ENCODE assay signal across 21 cellular contexts in genomic region chr14:93328546-93328945, GRCh38. TPM values are rescaled to one million over a fixed set of nuclear protein-coding genes. Genes with fewer than 3 reads are reported as not detected.
DNase-seq lines count a peak whose midpoint lies in the region; ATAC-seq, FAIRE-seq and TF ChIP-seq lines count a peak whose summit lies in the region.
"Had no signal": no experiment of that assay in that cellular context is flagged by ENCODE, and none has a peak within 500 bp of the region (broad histone marks: within the 10 kb centered on the region; RNA-seq: fewer than 3 reads in every experiment).

No MANE protein-coding gene starts in this region.

- H3K14ac ChIP-seq in mesenchymal stem cell (ENCODE audit: low read length in 2 of 2): no peak overlapping the region

- no peak overlapping the region for H2BK15ac ChIP-seq in mesenchymal stem cell (ENCODE audit: low read depth, poor library complexity, severe bottlenecking)

- H3K27ac Mint-ChIP-seq in progenitor cell of endocrine pancreas: no peak overlapping the region
- H3K27ac Mint-ChIP-seq: H9 had no signal

- BruUV-seq in HepG2 (replicated peaks; lab: Mats Ljungman, UMichigan): no TSS peak
- no TSS peak for BruUV-seq in GM12878 (replicated peaks; lab: Mats Ljungman, UMichigan)

- H3K4ac ChIP-seq in mesenchymal stem cell (ENCODE audit: low read depth in 1 of 2, low read length in 2 of 2): no peak overlapping the region

- 70% methylated on average over 6 of the region's 6 CpGs for WGBS in HepG2 (ENCODE audit: low lambda C conversion rate)
- WGBS in right lobe of liver (ENCODE audit: insufficient coverage, low coverage, low lambda C conversion rate, missing lambda C conversion rate): 86% methylated on average over 5 of the region's 6 CpGs
- 97% methylated on average over 6 of the region's 6 CpGs for WGBS in GM12878 (ENCODE audit: insufficient coverage, insufficient replicate concordance, low lambda C conversion rate, missing lambda C conversion rate)
- 97% methylated on average over 5 of the region's 6 CpGs for WGBS in mesenchymal stem cell

- no peak overlapping the region for H4K8ac ChIP-seq in mesenchymal stem cell (ENCODE audit: low read length)

- H3K4me1 Mint-ChIP-seq in progenitor cell of endocrine pancreas (ENCODE audit: low read depth): peaks cover 27% of the 10 kb centered on the region

- no peak for DNase-seq in HepG2 (ENCODE audit: low spot score)
- no peak for DNase-seq in right lobe of liver
- no peak for DNase-seq in GM12878 (ENCODE audit: low read depth, low spot score)
- DNase-seq in mesenchymal stem cell: no peak
- no peak for DNase-seq in sciatic nerve (ENCODE audit: low spot score)
- DNase-seq in HEK293T (ENCODE audit: extremely low spot score): no peak
- no peak for DNase-seq in D721Med (ENCODE audit: insufficient read length, low spot score)
- no peak for DNase-seq in progenitor cell of endocrine pancreas (ENCODE audit: low spot score, unreplicated experiment)
- DNase-seq: CD4-positive, alpha-beta memory T cell; DMS79 treated with DMSO at 0.1 percent for 48 hours; GF-D8; H9; IMR-90 had no signal

- CTCF ChIA-PET in HepG2 (lab: Yijun Ruan, JAX; ENCODE audit: low intra/inter-chr PET ratio, low total read pairs) (no interaction called here), GM12878 (lab: Yijun Ruan, JAX) (interaction anchor here (4.1 kb wide), 1 partner anchor 10 kb away, joined by 26 read pairs; no protein-coding TSS in a partner anchor), HEK293T (lab: Yijun Ruan, JAX) (no interaction called here)

- no peak overlapping the region for H2BK12ac ChIP-seq in mesenchymal stem cell (ENCODE audit: low read length in 2 of 2)

- no peak overlapping the region for H3K18ac ChIP-seq in mesenchymal stem cell (ENCODE audit: low read depth in 1 of 2, low read length in 2 of 2)

- FAIRE-seq in HepG2 (lab: Jason Lieb, UNC) (peak; percentile 76), GM12878 (lab: Jason Lieb, UNC) (no peak), D721Med (lab: Jason Lieb, UNC) (no peak)
- FAIRE-seq: H1 had no signal

- H4K20me1 ChIP-seq in HepG2 (ENCODE audit: insufficient read depth, low read length) (peaks cover 27% of the 10 kb centered on the region), GM12878 (ENCODE audit: control insufficient read depth, insufficient read depth) (0 out of 2 replicates have a peak, but pooled peaks cover 4% of the 10 kb centered on the region)

- peaks cover 55% of the 10 kb centered on the region for H3K4me1 ChIP-seq in HepG2 (ENCODE audit: insufficient read depth, low read length)
- peaks cover 0 to 27% (median 6%) of the 10 kb centered on the region in 4 donors for H3K4me1 ChIP-seq in right lobe of liver
- H3K4me1 ChIP-seq in GM12878 (ENCODE audit: control insufficient read depth, insufficient read depth, low read length): peaks cover 14% of the 10 kb centered on the region
- peaks cover 7% of the 10 kb centered on the region for H3K4me1 ChIP-seq in mesenchymal stem cell (ENCODE audit: control insufficient read depth, insufficient read depth, low read depth, low read length)

- in situ Hi-C loops in HepG2 (cut with HindIII; ENCODE audit: extremely low pct_ligation_motif_present, low pct_unique_long_range_greater_than_20kb): no loop called here
- in situ Hi-C loops in GM12878 (cut with MboI): no loop called here

- peak overlapping the region; percentile 61 for H2AK5ac ChIP-seq in mesenchymal stem cell (ENCODE audit: low read length, severe bottlenecking)

- SMC1A ChIA-PET in GM12878 (lab: Charles Lee; ENCODE audit: uncharacterized antibody, unreplicated experiment): interaction anchor here (1.0 kb wide), 1 partner anchor 8 kb away, joined by 3 read pairs; no protein-coding TSS in a partner anchor

- H3K9me3 Mint-ChIP-seq in progenitor cell of endocrine pancreas (ENCODE audit: low read depth): no peaks in the 10 kb centered on the region
- H3K9me3 Mint-ChIP-seq: CD14-positive monocyte, H9 had no signal

- RAD21 ChIA-PET in GM12878 (lab: Charles Lee; ENCODE audit: unreplicated experiment): interaction anchor here (1.6 kb wide), 1 partner anchor 9 kb away, joined by 5 read pairs; no protein-coding TSS in a partner anchor

- no peak overlapping the region for H4K91ac ChIP-seq in mesenchymal stem cell (ENCODE audit: low read length)

- H3K27me3 Mint-ChIP-seq in progenitor cell of endocrine pancreas: no peaks in the 10 kb centered on the region
- H3K27me3 Mint-ChIP-seq: CD4-positive, alpha-beta memory T cell had no signal

- no peaks in the 10 kb centered on the region; a peak in 1 of 5 replicates for H3K27me3 ChIP-seq in HepG2 (ENCODE audit: control insufficient read depth in 1 of 2, insufficient read depth in 2 of 2, low read length in 2 of 2)
- H3K27me3 ChIP-seq in right lobe of liver: no peaks in the 10 kb centered on the region
- no peaks in the 10 kb centered on the region for H3K27me3 ChIP-seq in GM12878 (replicated peaks in 1 of 2; ENCODE audit: control insufficient read depth in 2 of 2, insufficient read depth in 2 of 2, low read length in 1 of 2)
- no peaks in the 10 kb centered on the region for H3K27me3 ChIP-seq in mesenchymal stem cell (ENCODE audit: control insufficient read depth in 1 of 2, insufficient read depth in 1 of 2, low read length in 2 of 2)
- H3K27me3 ChIP-seq: BLaER1 had no signal

- TF ChIP-seq POLR2A in HepG2 (IDR thresholded peaks at IDR 0.05; ENCODE audit: insufficient read depth in 1 of 2, low read depth in 2 of 2, low read length in 2 of 2): no peak
- TF ChIP-seq POLR2A in right lobe of liver (IDR thresholded peaks at IDR 0.05): no peak
- TF ChIP-seq POLR2A in GM12878 (IDR thresholded peaks at IDR 0.05; ENCODE audit: low read depth, low read length): no peak

- peak overlapping the region in 1 of 3 experiments; percentile 79; a peak in 1 of 6 replicates for H3K4me3 ChIP-seq in HepG2 (replicated peaks in 1 of 3; ENCODE audit: insufficient read depth in 1 of 3, low read depth in 2 of 3, low read length in 3 of 3)
- no peak overlapping the region for H3K4me3 ChIP-seq in right lobe of liver
- H3K4me3 ChIP-seq in GM12878: no peak overlapping the region
- H3K4me3 ChIP-seq in mesenchymal stem cell (ENCODE audit: insufficient read depth in 1 of 2, low read depth in 1 of 2, low read length in 2 of 2): no peak overlapping the region
- H3K4me3 ChIP-seq: BLaER1 had no signal

- H3K36me3 ChIP-seq in HepG2 (replicated peaks in 1 of 2; ENCODE audit: control insufficient read depth in 1 of 2, insufficient read depth in 2 of 2, low read length in 2 of 2) (peaks cover 0 to 3% of the 10 kb centered on the region in 2 experiments; a peak in 2 of 5 replicates), right lobe of liver (no peaks in the 10 kb centered on the region), GM12878 (ENCODE audit: control insufficient read depth in 2 of 2, insufficient read depth in 2 of 2, low read length in 1 of 2) (no peaks in the 10 kb centered on the region; a peak in 1 of 4 replicates), mesenchymal stem cell (ENCODE audit: control insufficient read depth in 1 of 2, insufficient read depth in 2 of 2, low read depth in 1 of 2, low read length in 2 of 2) (peaks cover 6 to 7% of the 10 kb centered on the region in 2 experiments)

- H3K4me3 Mint-ChIP-seq in progenitor cell of endocrine pancreas (ENCODE audit: low read depth): no peak overlapping the region
- H3K4me3 Mint-ChIP-seq: CD14-positive monocyte, H9 had no signal

- TF ChIP-seq CTCF in HepG2 (CRISPR knock-in tag; IDR thresholded peaks at IDR 0.05) (no peak), right lobe of liver (IDR thresholded peaks at IDR 0.05) (no peak), GM12878 (IDR thresholded peaks at IDR 0.05 in 2 of 3, conservative IDR thresholded peaks at IDR 0.05 in 1 of 3; ENCODE audit: control insufficient read depth in 2 of 3, extremely low read depth in 1 of 3, insufficient read depth in 1 of 3, low read depth in 3 of 3, low read length in 3 of 3) (no peak), D721Med (IDR thresholded peaks at IDR 0.05; ENCODE audit: insufficient read depth, missing control alignments) (no peak), progenitor cell of endocrine pancreas (IDR thresholded peaks at IDR 0.05; ENCODE audit: unreplicated experiment) (no peak)

- POLR2A ChIA-PET in HepG2 (lab: Yijun Ruan, JAX): no interaction called here
- POLR2A ChIA-PET in GM12878 (lab: Charles Lee): interaction anchor here (1.2 kb wide), 1 partner anchor 10 kb away, joined by 5 read pairs; no protein-coding TSS in a partner anchor
- POLR2A ChIA-PET in HEK293T (lab: Yijun Ruan, JAX): no interaction called here

- H3K9ac ChIP-seq in HepG2 (ENCODE audit: insufficient read depth, low read depth, low read length) (no peak overlapping the region), GM12878 (ENCODE audit: control insufficient read depth, insufficient read depth, low read length) (no peak overlapping the region), mesenchymal stem cell (ENCODE audit: low read length) (no peak overlapping the region)
- H3K9ac ChIP-seq: BLaER1 had no signal

- H3K27ac ChIP-seq in HepG2 (ENCODE audit: extremely low read length, insufficient read depth, low read length) (peak overlapping the region; percentile 56), right lobe of liver (no peak overlapping the region), GM12878 (ENCODE audit: control insufficient read depth, insufficient read depth) (no peak overlapping the region), mesenchymal stem cell (ENCODE audit: low read length, poor library complexity, severe bottlenecking) (no peak overlapping the region)
- H3K27ac ChIP-seq: 22Rv1, BLaER1, HL-60 had no signal

- H3K4me2 ChIP-seq in HepG2 (ENCODE audit: low read depth, low read length) (peak overlapping the region; percentile 83), GM12878 (ENCODE audit: control insufficient read depth, insufficient read depth) (peak overlapping the region; percentile 46), mesenchymal stem cell (ENCODE audit: low read length, poor library complexity, severe bottlenecking) (no peak overlapping the region)
- H3K4me2 ChIP-seq: BLaER1 had no signal

- intact Hi-C loops in HepG2 (cut with micrococcal nuclease; ENCODE audit: unreplicated experiment) (no loop called here), right lobe of liver (cut with DNase I) (no loop called here), GM12878 (cut with micrococcal nuclease; ENCODE audit: unreplicated experiment) (no loop called here), sciatic nerve (cut with DNase I) (no loop called here)

- H3K36me3 Mint-ChIP-seq in progenitor cell of endocrine pancreas (ENCODE audit: insufficient read depth): peaks cover 4% of the 10 kb centered on the region

- TF ChIP-seq RAD21 in HepG2 (CRISPR knock-in tag; IDR thresholded peaks at IDR 0.05): no peak
- no peak for TF ChIP-seq RAD21 in GM12878 (IDR thresholded peaks at IDR 0.05; ENCODE audit: insufficient read depth, low read depth, low read length)

- H2BK120ac ChIP-seq in mesenchymal stem cell (ENCODE audit: low read depth, low read length): no peak overlapping the region

- no peak for ATAC-seq in HepG2
- no peak for ATAC-seq in right lobe of liver
- ATAC-seq in GM12878: no peak
- no peak for ATAC-seq in sciatic nerve

- no peaks in the 10 kb centered on the region for H3K79me1 ChIP-seq in mesenchymal stem cell (replicated peaks; ENCODE audit: low read length, poor library complexity, severe bottlenecking)

- peaks cover 87% of the 10 kb centered on the region for H3K79me2 ChIP-seq in HepG2 (ENCODE audit: insufficient read depth, low read length)
- peaks cover 92% of the 10 kb centered on the region for H3K79me2 ChIP-seq in GM12878 (ENCODE audit: control insufficient read depth, insufficient read depth, low read length)

- TF ChIP-seq EP300 in HepG2 (IDR thresholded peaks at IDR 0.05; ENCODE audit: low read depth in 2 of 2, low read length in 2 of 2) (no peak), HepG2 (CRISPR knock-in tag; IDR thresholded peaks at IDR 0.05; ENCODE audit: borderline replicate concordance) (no peak), GM12878 (IDR thresholded peaks at IDR 0.05; ENCODE audit: borderline replicate concordance in 1 of 2, control insufficient read depth in 1 of 2, low read depth in 2 of 2, low read length in 2 of 2) (no peak)

- H2BK5ac ChIP-seq in mesenchymal stem cell (ENCODE audit: low read depth, low read length, poor library complexity, severe bottlenecking): no peak overlapping the region

- H3K9me3 ChIP-seq in HepG2 (ENCODE audit: low read length): no peaks in the 10 kb centered on the region
- H3K9me3 ChIP-seq in right lobe of liver: no peaks in the 10 kb centered on the region
- no peaks in the 10 kb centered on the region; the same call in 2 of the 3 replicates for H3K9me3 ChIP-seq in GM12878 (replicated peaks; ENCODE audit: control insufficient read depth, insufficient read depth, low read length)
- no peaks in the 10 kb centered on the region for H3K9me3 ChIP-seq in mesenchymal stem cell (ENCODE audit: control insufficient read depth, low read length)

- H2AFZ ChIP-seq in HepG2 (ENCODE audit: low read length) (no peak overlapping the region), GM12878 (ENCODE audit: control insufficient read depth, low read depth, low read length) (no peak overlapping the region), mesenchymal stem cell (ENCODE audit: low read depth, low read length) (no peak overlapping the region)

- no peak overlapping the region for H3K23ac ChIP-seq in mesenchymal stem cell (ENCODE audit: low read length in 2 of 2)

RNA-seq across cellular contexts. Expression of gene BTBD7, which starts 4.3 kb away (rescaled TPM):
- total RNA-seq in HepG2 (2016; rRNA removed; fragmentation: Illumina TruSeq; extraction: Trizol) (15.2 and 19.9 TPM in 2 replicates), right lobe of liver (10 to 100 TPM in 4 of 6 experiments, 1 to 10 TPM in 2; 8.1 to 14.3 (median 11.0) TPM), GM12878 (2014; rRNA removed) (9.7 and 10.7 TPM in 2 replicates), GM12878 (2014; rRNA removed; fragmentation: Illumina TruSeq; extraction: Trizol) (11.5 and 12.6 TPM in 2 replicates), GM12878 (2021) (14.1 and 17.0 TPM in 2 replicates), sciatic nerve (40.7 TPM), progenitor cell of endocrine pancreas (56.8 and 65.5 TPM in 2 replicates)
- 25.9 and 26.4 TPM in 2 replicates for total RNA-seq in HepG2 (2016; cell fraction: cytosol; rRNA removed; fragmentation: Illumina TruSeq; extraction: Trizol; ENCODE audit: low read depth)
- total RNA-seq in HepG2 (2016; cell fraction: insoluble cytoplasmic fraction; rRNA removed; fragmentation: Illumina TruSeq; extraction: Trizol): 12.9 and 17.5 TPM in 2 replicates
- 21.6 and 25.2 TPM in 2 replicates for total RNA-seq in HepG2 (2016; cell fraction: membrane; rRNA removed; fragmentation: Illumina TruSeq; extraction: Trizol)
- total RNA-seq in HepG2 (2016; cell fraction: nucleus; rRNA removed; fragmentation: Illumina TruSeq; extraction: Trizol): 14.3 and 17.4 TPM in 2 replicates
- polyA plus RNA-seq in HepG2 (2011; rRNA removed) (9.7 and 11.6 TPM in 2 replicates), GM12878 (2011; rRNA removed) (14.6 and 16.5 TPM in 2 replicates), GM12878 (2014; fragmentation: Illumina TruSeq; extraction: Trizol) (12.7 and 14.3 TPM in 2 replicates), GM12878 (2014; fragmentation: Nextera tagmentation; extraction: Ambion mirVana) (1 to 10 TPM; 3.6 to 6.0 TPM), GM12878 (2014; rRNA removed) (8.8 and 9.4 TPM in 2 replicates), GM12878 (2016; fragmentation: Nextera tagmentation; extraction: Ambion mirVana) (1 to 10 TPM; 6.6 to 8.2 TPM)
- polyA plus RNA-seq in HepG2 (2011; cell fraction: cytosol; rRNA removed): 7.2 and 8.0 TPM in 2 replicates
- 7.6 and 8.4 TPM in 2 replicates for polyA plus RNA-seq in HepG2 (2011; cell fraction: nucleus; rRNA removed)
- polyA plus RNA-seq in HepG2 (2012): 8.0 and 8.5 TPM in 2 replicates
- 2.0 and 2.3 TPM in 2 replicates for polyA plus RNA-seq in HepG2 (2016; cell fraction: cytosol; fragmentation: Illumina TruSeq; extraction: Trizol; ENCODE audit: low read depth)
- 13.9 and 15.1 TPM in 2 replicates for polyA plus RNA-seq in HepG2 (2016; cell fraction: insoluble cytoplasmic fraction; fragmentation: Illumina TruSeq; extraction: Trizol; ENCODE audit: low read depth)
- 6.0 and 7.2 TPM in 2 replicates for polyA plus RNA-seq in HepG2 (2016; cell fraction: membrane; fragmentation: Illumina TruSeq; extraction: Trizol; ENCODE audit: low read depth)
- polyA plus RNA-seq in HepG2 (2016; cell fraction: nucleus; fragmentation: Illumina TruSeq; extraction: Trizol; ENCODE audit: insufficient read depth, low read depth): 19.2 and 19.5 TPM in 2 replicates
- polyA minus RNA-seq in HepG2 (2011; rRNA and poly(A)+ RNA removed; ENCODE audit: low replicate concordance): 28.3 and 39.7 TPM in 2 replicates
- 13.5 and 16.3 TPM in 2 replicates for polyA minus RNA-seq in HepG2 (2011; cell fraction: cytosol; rRNA and poly(A)+ RNA removed)
- 18.5 and 23.7 TPM in 2 replicates for polyA minus RNA-seq in HepG2 (2011; cell fraction: nucleus; rRNA and poly(A)+ RNA removed)
- total RNA-seq in GM12878 (2013; cell fraction: nucleolus; rRNA removed): 51.4 and 54.4 TPM in 2 replicates
- 5.0 TPM for polyA plus RNA-seq in GM12878 (2011; ENCODE audit: low read depth)
- polyA plus RNA-seq in GM12878 (2011; cell fraction: cytosol; rRNA removed): 12.7 and 13.0 TPM in 2 replicates
- polyA plus RNA-seq in GM12878 (2011; cell fraction: nucleus; rRNA removed): 11.9 and 13.7 TPM in 2 replicates
- 6.2 and 6.6 TPM in 2 replicates for polyA plus RNA-seq in GM12878 (2012)
- polyA minus RNA-seq in GM12878 (2011; rRNA and poly(A)+ RNA removed): 20.5 and 26.5 TPM in 2 replicates
- 5.6 and 10.2 TPM in 2 replicates for polyA minus RNA-seq in GM12878 (2011; cell fraction: cytosol; rRNA and poly(A)+ RNA removed)
- polyA minus RNA-seq in GM12878 (2011; cell fraction: nucleus; rRNA and poly(A)+ RNA removed): 7.5 and 13.9 TPM in 2 replicates
- polyA plus RNA-seq in mesenchymal stem cell (2013, experiment 1 of 2): 26.1 TPM
- polyA plus RNA-seq in mesenchymal stem cell (2013, experiment 2 of 2): 22.8 TPM

RNA-seq across cellular contexts. Expression of gene COX8C, which starts 18.4 kb away (rescaled TPM):
- total RNA-seq in HepG2 (2016; rRNA removed; fragmentation: Illumina TruSeq; extraction: Trizol) (not detected in 2 replicates), right lobe of liver (not detected), GM12878 (2014; rRNA removed) (not detected in 2 replicates), GM12878 (2014; rRNA removed; fragmentation: Illumina TruSeq; extraction: Trizol) (not detected in 2 replicates), GM12878 (2021) (not detected in 2 replicates), sciatic nerve (not detected), progenitor cell of endocrine pancreas (1.1 TPM in 1 of 2 replicates, not detected in the other)
- total RNA-seq in HepG2 (2016; cell fraction: cytosol; rRNA removed; fragmentation: Illumina TruSeq; extraction: Trizol; ENCODE audit: low read depth): not detected in 2 replicates
- total RNA-seq in HepG2 (2016; cell fraction: insoluble cytoplasmic fraction; rRNA removed; fragmentation: Illumina TruSeq; extraction: Trizol): not detected in 2 replicates
- total RNA-seq in HepG2 (2016; cell fraction: membrane; rRNA removed; fragmentation: Illumina TruSeq; extraction: Trizol): not detected in 2 replicates
- not detected in 2 replicates for total RNA-seq in HepG2 (2016; cell fraction: nucleus; rRNA removed; fragmentation: Illumina TruSeq; extraction: Trizol)
- polyA plus RNA-seq in HepG2 (2011; rRNA removed) (not detected in 2 replicates), GM12878 (2011; rRNA removed) (0.71 TPM in 1 of 2 replicates, not detected in the other), GM12878 (2014; fragmentation: Illumina TruSeq; extraction: Trizol) (not detected in 2 replicates), GM12878 (2014; fragmentation: Nextera tagmentation; extraction: Ambion mirVana) (under 1 TPM in 1 of 2 experiments, not detected in 1; 0.15 TPM), GM12878 (2014; rRNA removed) (0.20 TPM in 1 of 2 replicates, not detected in the other), GM12878 (2016; fragmentation: Nextera tagmentation; extraction: Ambion mirVana) (not detected)
- not detected in 2 replicates for polyA plus RNA-seq in HepG2 (2011; cell fraction: cytosol; rRNA removed)
- not detected in 2 replicates for polyA plus RNA-seq in HepG2 (2011; cell fraction: nucleus; rRNA removed)
- polyA plus RNA-seq in HepG2 (2012): not detected in 2 replicates
- polyA plus RNA-seq in HepG2 (2016; cell fraction: cytosol; fragmentation: Illumina TruSeq; extraction: Trizol; ENCODE audit: low read depth): not detected in 2 replicates
- polyA plus RNA-seq in HepG2 (2016; cell fraction: insoluble cytoplasmic fraction; fragmentation: Illumina TruSeq; extraction: Trizol; ENCODE audit: low read depth): not detected in 2 replicates
- not detected in 2 replicates for polyA plus RNA-seq in HepG2 (2016; cell fraction: membrane; fragmentation: Illumina TruSeq; extraction: Trizol; ENCODE audit: low read depth)
- polyA plus RNA-seq in HepG2 (2016; cell fraction: nucleus; fragmentation: Illumina TruSeq; extraction: Trizol; ENCODE audit: insufficient read depth, low read depth): not detected in 2 replicates
- polyA minus RNA-seq in HepG2 (2011; rRNA and poly(A)+ RNA removed; ENCODE audit: low replicate concordance): not detected in 2 replicates
- polyA minus RNA-seq in HepG2 (2011; cell fraction: cytosol; rRNA and poly(A)+ RNA removed): not detected in 2 replicates
- not detected in 2 replicates for polyA minus RNA-seq in HepG2 (2011; cell fraction: nucleus; rRNA and poly(A)+ RNA removed)
- total RNA-seq in GM12878 (2013; cell fraction: nucleolus; rRNA removed): 1.3 TPM in 1 of 2 replicates, not detected in the other
- not detected for polyA plus RNA-seq in GM12878 (2011; ENCODE audit: low read depth)
- polyA plus RNA-seq in GM12878 (2011; cell fraction: cytosol; rRNA removed): not detected in 2 replicates
- not detected in 2 replicates for polyA plus RNA-seq in GM12878 (2011; cell fraction: nucleus; rRNA removed)
- not detected in 2 replicates for polyA plus RNA-seq in GM12878 (2012)
- polyA minus RNA-seq in GM12878 (2011; rRNA and poly(A)+ RNA removed): not detected in 2 replicates
- polyA minus RNA-seq in GM12878 (2011; cell fraction: cytosol; rRNA and poly(A)+ RNA removed): not detected in 2 replicates
- polyA minus RNA-seq in GM12878 (2011; cell fraction: nucleus; rRNA and poly(A)+ RNA removed): not detected in 2 replicates
- not detected for polyA plus RNA-seq in mesenchymal stem cell (2013, experiment 1 of 2)
- polyA plus RNA-seq in mesenchymal stem cell (2013, experiment 2 of 2): not detected
- total RNA-seq: A673; CD4-positive, alpha-beta memory T cell; H1; H9; HT1080; IMR-90 had no signal
- polyA plus RNA-seq: AG04450; CD14-positive monocyte; CD4-positive, alpha-beta memory T cell; H1; IMR-90 had no signal
